Comparison of ENCODE assay signal across 8 cellular contexts in the genomic region with DNA sequence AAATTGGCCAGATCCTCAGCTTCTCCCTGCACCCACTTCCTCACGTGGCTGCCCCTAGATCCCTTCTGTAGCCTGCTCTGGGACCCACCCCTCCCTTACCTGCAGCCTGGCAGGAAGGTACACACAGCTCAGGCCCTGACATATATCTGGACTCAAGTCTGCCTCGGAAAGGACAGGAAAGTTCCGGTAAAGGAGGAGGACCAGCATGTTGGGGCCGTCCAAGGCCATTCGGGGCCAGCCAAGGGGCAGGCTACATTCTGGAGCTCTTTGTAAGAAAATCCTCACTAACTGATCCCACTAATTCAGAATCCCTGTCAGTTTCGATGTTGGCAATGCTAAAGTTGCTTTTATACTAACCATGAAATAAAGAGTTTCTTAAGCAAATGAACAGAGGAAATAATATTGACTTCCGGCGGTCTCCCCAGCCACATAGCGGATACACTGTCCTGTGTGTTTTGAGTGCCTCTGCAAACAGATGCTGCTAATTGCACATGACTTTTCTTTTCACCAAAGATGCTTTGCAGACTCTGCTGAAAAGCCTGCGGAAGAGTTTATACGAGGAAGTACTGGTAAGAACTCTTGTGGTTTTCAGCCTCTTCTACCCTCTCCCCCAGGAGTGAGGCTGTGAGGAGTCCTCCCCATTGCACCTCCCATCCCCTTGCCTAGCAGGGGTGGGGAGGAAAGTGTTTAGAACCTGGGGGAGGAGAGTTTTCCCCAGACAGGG. TPM values are rescaled to one million over a fixed set of nuclear protein-coding genes. Genes with fewer than 3 reads are reported as not detected.
A peak's percentile ranks its signal among the peaks of the same experiment; 100 is the strongest.
DNase-seq lines count a peak whose midpoint lies in the region; ATAC-seq, FAIRE-seq and TF ChIP-seq lines count a peak whose summit lies in the region.

No MANE protein-coding gene starts in this region.

- H3K4me1 ChIP-seq in HEK293 (ENCODE audit: control insufficient read depth, insufficient read depth, low read length) (no peaks in the 10 kb centered on the region), psoas muscle (no peaks in the 10 kb centered on the region), PC-9 (replicated peaks; ENCODE audit: insufficient read depth) (no peaks in the 10 kb centered on the region)

- FAIRE-seq in D721Med (lab: Jason Lieb, UNC): no peak

- TF ChIP-seq CTCF in HEK293 (tag by site-specific recombination; IDR thresholded peaks at IDR 0.05) (no peak), psoas muscle (IDR thresholded peaks at IDR 0.05) (no peak), D721Med (IDR thresholded peaks at IDR 0.05; ENCODE audit: insufficient read depth, missing control alignments) (no peak), PC-9 (conservative IDR thresholded peaks at IDR 0.05) (no peak)

- H3K27ac Mint-ChIP-seq in effector memory CD8-positive, alpha-beta T cell: peak overlapping the region; percentile 94 to 98

- no peaks in the 10 kb centered on the region for H3K9me3 ChIP-seq in HEK293 (ENCODE audit: control insufficient read depth, insufficient read depth, low read depth, low read length)
- no peaks in the 10 kb centered on the region for H3K9me3 ChIP-seq in psoas muscle
- no peaks in the 10 kb centered on the region for H3K9me3 ChIP-seq in PC-9 (ENCODE audit: insufficient read depth, low read depth)

- no peaks in the 10 kb centered on the region for H3K9me3 Mint-ChIP-seq in effector memory CD8-positive, alpha-beta T cell

- no peaks in the 10 kb centered on the region for H3F3A ChIP-seq in PC-9 (ENCODE audit: insufficient read depth, low read depth)

- H2AFZ ChIP-seq in PC-9: no peak overlapping the region

- H3K27ac ChIP-seq in HEK293 (ENCODE audit: extremely low read depth, low read depth, low read length): no peak overlapping the region
- H3K27ac ChIP-seq in psoas muscle: peak overlapping the region; percentile 1
- H3K27ac ChIP-seq in PC-9: no peak overlapping the region

- H3K4me1 Mint-ChIP-seq in effector memory CD8-positive, alpha-beta T cell (ENCODE audit: low read depth in 2 of 2): peaks cover 59 to 73% of the 10 kb centered on the region in 2 donors

- H3K36me3 ChIP-seq in HEK293 (ENCODE audit: control insufficient read depth in 2 of 2, insufficient read depth in 1 of 2, low read length in 2 of 2): no peaks in the 10 kb centered on the region
- no peaks in the 10 kb centered on the region for H3K36me3 ChIP-seq in psoas muscle (ENCODE audit: insufficient read depth in 1 of 2, low read depth in 1 of 2)
- no peaks in the 10 kb centered on the region for H3K36me3 ChIP-seq in PC-9 (ENCODE audit: low read depth)

- H3K4me3 ChIP-seq in HEK293 (ENCODE audit: low read depth, low read length): no peak overlapping the region
- no peak overlapping the region for H3K4me3 ChIP-seq in psoas muscle
- no peak overlapping the region for H3K4me3 ChIP-seq in PC-9

- H3K27me3 ChIP-seq in psoas muscle (ENCODE audit: insufficient read depth in 3 of 3, low read length in 2 of 3) (peaks cover 0 to 19% (median 2%) of the 10 kb centered on the region in 3 donors), PC-9 (ENCODE audit: insufficient read depth, low read depth) (peaks cover 21% of the 10 kb centered on the region)

- H3K79me2 ChIP-seq in PC-9 (ENCODE audit: low read depth): no peaks in the 10 kb centered on the region

- H3K9me2 ChIP-seq in PC-9 (ENCODE audit: insufficient read depth): no peaks in the 10 kb centered on the region

- 33 to 52% (median 40%) methylated on average over 11 of the region's 11 CpGs for WGBS in psoas muscle, 3 donors

- H3K4me2 ChIP-seq in PC-9: no peak overlapping the region

- intact Hi-C loops in psoas muscle (cut with DNase I): no loop called here
- intact Hi-C loops in PC-9 (cut with micrococcal nuclease; ENCODE audit: unreplicated experiment): no loop called here

- CTCF ChIA-PET in HEK293 (lab: Yijun Ruan, JAX) (interaction anchor here (1.0 kb wide), 1 partner anchor 9 kb away, joined by 4 read pairs; no protein-coding TSS in a partner anchor), PC-9 (lab: Charles Lee) (no interaction called here)

- peak; percentile 65 for ATAC-seq in effector memory CD8-positive, alpha-beta T cell (replicated peaks)
- peak in 1 of 4 donors; percentile 33 for ATAC-seq in psoas muscle
- no peak for ATAC-seq in HG02642 (IDR thresholded peaks at IDR 0.05; ENCODE audit: poor library complexity, unreplicated experiment)
- no peak for ATAC-seq in GM18520 (IDR thresholded peaks at IDR 0.05; ENCODE audit: unreplicated experiment)

- H3K36me3 Mint-ChIP-seq in effector memory CD8-positive, alpha-beta T cell (ENCODE audit: insufficient read depth): peaks cover 6% of the 10 kb centered on the region

- H4K20me1 ChIP-seq in PC-9 (ENCODE audit: insufficient read depth): no peaks in the 10 kb centered on the region

- POLR2A ChIA-PET in HEK293 (lab: Yijun Ruan, JAX): no interaction called here
- POLR2A ChIA-PET in PC-9 (lab: Charles Lee; ENCODE audit: unreplicated experiment): interaction anchor here (0.6 to 0.7 kb wide), 2 partner anchors 67 to 106 kb away, joined by 3 to 6 read pairs; no protein-coding TSS in a partner anchor

- DNase-seq in T follicular helper cell (ENCODE audit: low read depth): peak; percentile 15
- peak; percentile 29 to 46 (median 42) for DNase-seq in effector memory CD8-positive, alpha-beta T cell
- no peak for DNase-seq in psoas muscle
- DNase-seq in D721Med (ENCODE audit: insufficient read length, low spot score): no peak
- DNase-seq in PC-9: no peak

- H3K27me3 Mint-ChIP-seq in effector memory CD8-positive, alpha-beta T cell: no peaks in the 10 kb centered on the region

- no TSS peak for BruUV-seq in PC-9 (replicated peaks; lab: Mats Ljungman, UMichigan)

- H3K4me3 Mint-ChIP-seq in effector memory CD8-positive, alpha-beta T cell: peak overlapping the region; percentile 86 to 91

TF ChIP-seq in HEK293, 187 proteins besides CTCF, POLR2A, EP300 and RAD21:
- TF ChIP-seq, protein P1, sequence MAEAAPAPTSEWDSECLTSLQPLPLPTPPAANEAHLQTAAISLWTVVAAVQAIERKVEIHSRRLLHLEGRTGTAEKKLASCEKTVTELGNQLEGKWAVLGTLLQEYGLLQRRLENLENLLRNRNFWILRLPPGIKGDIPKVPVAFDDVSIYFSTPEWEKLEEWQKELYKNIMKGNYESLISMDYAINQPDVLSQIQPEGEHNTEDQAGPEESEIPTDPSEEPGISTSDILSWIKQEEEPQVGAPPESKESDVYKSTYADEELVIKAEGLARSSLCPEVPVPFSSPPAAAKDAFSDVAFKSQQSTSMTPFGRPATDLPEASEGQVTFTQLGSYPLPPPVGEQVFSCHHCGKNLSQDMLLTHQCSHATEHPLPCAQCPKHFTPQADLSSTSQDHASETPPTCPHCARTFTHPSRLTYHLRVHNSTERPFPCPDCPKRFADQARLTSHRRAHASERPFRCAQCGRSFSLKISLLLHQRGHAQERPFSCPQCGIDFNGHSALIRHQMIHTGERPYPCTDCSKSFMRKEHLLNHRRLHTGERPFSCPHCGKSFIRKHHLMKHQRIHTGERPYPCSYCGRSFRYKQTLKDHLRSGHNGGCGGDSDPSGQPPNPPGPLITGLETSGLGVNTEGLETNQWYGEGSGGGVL (tag by site-specific recombination; IDR thresholded peaks at IDR 0.05): peak; percentile 32; the same call in 1 of the 2 replicates
- TF ChIP-seq, protein P2, sequence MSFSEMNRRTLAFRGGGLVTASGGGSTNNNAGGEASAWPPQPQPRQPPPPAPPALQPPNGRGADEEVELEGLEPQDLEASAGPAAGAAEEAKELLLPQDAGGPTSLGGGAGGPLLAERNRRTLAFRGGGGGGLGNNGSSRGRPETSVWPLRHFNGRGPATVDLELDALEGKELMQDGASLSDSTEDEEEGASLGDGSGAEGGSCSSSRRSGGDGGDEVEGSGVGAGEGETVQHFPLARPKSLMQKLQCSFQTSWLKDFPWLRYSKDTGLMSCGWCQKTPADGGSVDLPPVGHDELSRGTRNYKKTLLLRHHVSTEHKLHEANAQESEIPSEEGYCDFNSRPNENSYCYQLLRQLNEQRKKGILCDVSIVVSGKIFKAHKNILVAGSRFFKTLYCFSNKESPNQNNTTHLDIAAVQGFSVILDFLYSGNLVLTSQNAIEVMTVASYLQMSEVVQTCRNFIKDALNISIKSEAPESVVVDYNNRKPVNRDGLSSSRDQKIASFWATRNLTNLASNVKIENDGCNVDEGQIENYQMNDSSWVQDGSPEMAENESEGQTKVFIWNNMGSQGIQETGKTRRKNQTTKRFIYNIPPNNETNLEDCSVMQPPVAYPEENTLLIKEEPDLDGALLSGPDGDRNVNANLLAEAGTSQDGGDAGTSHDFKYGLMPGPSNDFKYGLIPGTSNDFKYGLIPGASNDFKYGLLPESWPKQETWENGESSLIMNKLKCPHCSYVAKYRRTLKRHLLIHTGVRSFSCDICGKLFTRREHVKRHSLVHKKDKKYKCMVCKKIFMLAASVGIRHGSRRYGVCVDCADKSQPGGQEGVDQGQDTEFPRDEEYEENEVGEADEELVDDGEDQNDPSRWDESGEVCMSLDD (tag by site-specific recombination; IDR thresholded peaks at IDR 0.05): no peak

RNA-seq across cellular contexts. Expression of a gene that starts 54.8 kb away (rescaled TPM):
- total RNA-seq in psoas muscle: 1 to 10 TPM; 2.3 to 9.2 (median 2.7) TPM
- 1 to 10 TPM; 2.7 to 3.9 (median 3.3) TPM for polyA plus RNA-seq in psoas muscle
- total RNA-seq in PC-9 (2021): 2.5 and 2.9 TPM in 2 replicates

Comparison
In these comparisons a context has a peak if more than half of its experiments do, and no peak if none do; other contexts are left out.
1. DNase-seq: peak in T follicular helper cell (single experiment) and effector memory CD8-positive, alpha-beta T cell (3 of 3); none in psoas muscle (0 of 2), D721Med (single experiment) and PC-9 (0 of 2).